Comparison of ENCODE assay signal across 8 cellular contexts in genomic region chr1:35080171-35080854, GRCh38. TPM values are rescaled to one million over a fixed set of nuclear protein-coding genes. Genes with fewer than 3 reads are reported as not detected.
DNase-seq lines count a peak whose midpoint lies in the region; ATAC-seq and TF ChIP-seq lines count a peak whose summit lies in the region.

No MANE protein-coding gene starts in this region.

- no peak for TF ChIP-seq CTCF in CD8-positive, alpha-beta T cell (IDR thresholded peaks at IDR 0.05)
- TF ChIP-seq CTCF in OCI-LY3 (IDR thresholded peaks at IDR 0.05; ENCODE audit: low read depth, low read length): no peak
- no peak for TF ChIP-seq CTCF in endodermal cell (conservative IDR thresholded peaks at IDR 0.05)
- no peak for TF ChIP-seq CTCF in osteoblast (IDR thresholded peaks at IDR 0.05; ENCODE audit: extremely low read depth, low read depth, low read length)

- H3K36me3 ChIP-seq in CD8-positive, alpha-beta T cell (ENCODE audit: insufficient read depth, low read length): no peaks in the 10 kb centered on the region
- H3K36me3 ChIP-seq in OCI-LY3 (replicated peaks; ENCODE audit: low read depth, low read length) (no peaks in the 10 kb centered on the region), endodermal cell (ENCODE audit: control insufficient read depth, insufficient read depth, low read length) (peaks cover 30% of the 10 kb centered on the region), osteoblast (ENCODE audit: insufficient read depth, low read length) (peaks cover 3% of the 10 kb centered on the region)

- WGBS in endodermal cell (ENCODE audit: insufficient coverage in 1 of 2, insufficient read length in 1 of 2), 2 experiments: 90 to 93% methylated on average over 12 to 13 of the region's 13 CpGs

- peak overlapping the region; percentile 75 for H3K9ac ChIP-seq in OCI-LY3 (ENCODE audit: low read length)
- peak overlapping the region; percentile 70 for H3K9ac ChIP-seq in endodermal cell (ENCODE audit: extremely low read depth, low read length, poor library complexity, severe bottlenecking)

- peak overlapping the region; percentile 70 for H3K4me2 ChIP-seq in OCI-LY3 (ENCODE audit: low read length)
- H3K4me2 ChIP-seq in osteoblast (ENCODE audit: insufficient read depth, low read length): peak overlapping the region; percentile 100

- ATAC-seq in CD8-positive, alpha-beta T cell: no peak
- ATAC-seq in GM19467 (IDR thresholded peaks at IDR 0.05; ENCODE audit: unreplicated experiment): no peak

- H3K27me3 Mint-ChIP-seq in CD8-positive, alpha-beta T cell (ENCODE audit: low read depth): peaks cover 4% of the 10 kb centered on the region
- no peaks in the 10 kb centered on the region for H3K27me3 Mint-ChIP-seq in endodermal cell (ENCODE audit: insufficient read depth)

- DNase-seq in CD8-positive, alpha-beta T cell: no peak
- DNase-seq in endodermal cell: no peak
- DNase-seq in osteoblast (ENCODE audit: insufficient read length, low spot score, missing footprints): peak; percentile 52
- DNase-seq in NK-92 (lab: John Stamatoyannopoulos, UW; ENCODE audit: unreplicated experiment): no peak
- no peak for DNase-seq in hypothalamus (lab: John Stamatoyannopoulos, UW)
- DNase-seq in DMS153 treated with DMSO at 0.1 percent for 48 hours (lab: John Stamatoyannopoulos, UW; ENCODE audit: unreplicated experiment): no peak

- H4K20me1 ChIP-seq in OCI-LY3 (ENCODE audit: insufficient read depth, low read length): no peaks in the 10 kb centered on the region
- H4K20me1 ChIP-seq in osteoblast (ENCODE audit: insufficient read depth, low read length): no peaks in the 10 kb centered on the region

- H3K9me3 Mint-ChIP-seq in CD8-positive, alpha-beta T cell: no peaks in the 10 kb centered on the region
- no peaks in the 10 kb centered on the region for H3K9me3 Mint-ChIP-seq in endodermal cell

- H3K4me3 Mint-ChIP-seq in CD8-positive, alpha-beta T cell: peak overlapping the region; percentile 98
- H3K4me3 Mint-ChIP-seq in endodermal cell: peak overlapping the region; percentile 99

- no peaks in the 10 kb centered on the region for H3K9me3 ChIP-seq in CD8-positive, alpha-beta T cell (ENCODE audit: low read length)
- H3K9me3 ChIP-seq in OCI-LY3 (ENCODE audit: insufficient read depth, low read length) (no peaks in the 10 kb centered on the region), endodermal cell (ENCODE audit: control insufficient read depth, low read length) (no peaks in the 10 kb centered on the region), osteoblast (ENCODE audit: low read depth, low read length) (no peaks in the 10 kb centered on the region)

- POLR2A ChIA-PET in CD8-positive, alpha-beta T cell (lab: Charles Lee): interaction anchor here (0.6 kb wide), 1 partner anchor 1122 kb away, joined by 5 read pairs; no protein-coding TSS in a partner anchor

- no peaks in the 10 kb centered on the region for H3K27me3 ChIP-seq in CD8-positive, alpha-beta T cell (ENCODE audit: insufficient read depth, low read length)
- H3K27me3 ChIP-seq in OCI-LY3 (ENCODE audit: low read depth, low read length): no peaks in the 10 kb centered on the region
- no peaks in the 10 kb centered on the region for H3K27me3 ChIP-seq in endodermal cell (ENCODE audit: control insufficient read depth, insufficient read depth, low read length, poor library complexity, severe bottlenecking)
- no peaks in the 10 kb centered on the region for H3K27me3 ChIP-seq in osteoblast (ENCODE audit: insufficient read depth, low read length)

- H3K27ac ChIP-seq in CD8-positive, alpha-beta T cell (ENCODE audit: low read depth, low read length): no peak overlapping the region
- H3K27ac ChIP-seq in OCI-LY3 (ENCODE audit: low read length): peak overlapping the region; percentile 95
- no peak overlapping the region for H3K27ac ChIP-seq in endodermal cell (ENCODE audit: low read depth, low read length)
- peak overlapping the region; percentile 94 for H3K27ac ChIP-seq in osteoblast (ENCODE audit: low read depth, low read length)

- H3K4me3 ChIP-seq in CD8-positive, alpha-beta T cell (ENCODE audit: low read depth, low read length): no peak overlapping the region
- H3K4me3 ChIP-seq in OCI-LY3 (ENCODE audit: low read length) (peak overlapping the region; percentile 78), endodermal cell (ENCODE audit: low read length) (peak overlapping the region; percentile 86), osteoblast (ENCODE audit: insufficient read depth, low read length) (peak overlapping the region; percentile 92)

- H3K79me2 ChIP-seq in OCI-LY3 (ENCODE audit: low read length): no peaks in the 10 kb centered on the region
- H3K79me2 ChIP-seq in osteoblast (ENCODE audit: insufficient read depth, low read length): peaks cover 54% of the 10 kb centered on the region

- CTCF ChIA-PET in CD8-positive, alpha-beta T cell (lab: Charles Lee): no interaction called here

- H3K36me3 Mint-ChIP-seq in CD8-positive, alpha-beta T cell: peaks cover 23% of the 10 kb centered on the region
- H3K36me3 Mint-ChIP-seq in endodermal cell (ENCODE audit: low read depth): peaks cover 21% of the 10 kb centered on the region

- H3K4me1 Mint-ChIP-seq in CD8-positive, alpha-beta T cell (ENCODE audit: low read depth): peaks cover 43% of the 10 kb centered on the region
- peaks cover 13% of the 10 kb centered on the region for H3K4me1 Mint-ChIP-seq in endodermal cell

- H2AFZ ChIP-seq in OCI-LY3 (ENCODE audit: low read depth, low read length): no peak overlapping the region
- no peak overlapping the region for H2AFZ ChIP-seq in osteoblast (ENCODE audit: low read length)

- intact Hi-C loops in CD8-positive, alpha-beta T cell (cut with DNase I, micrococcal nuclease): loop anchor here in 1 of 2 experiments (5.0 kb wide), 1 partner anchor 112 kb away; the partner anchor contains the start of gene SFPQ

- H3K27ac Mint-ChIP-seq in CD8-positive, alpha-beta T cell: peak overlapping the region; percentile 99
- H3K27ac Mint-ChIP-seq in endodermal cell: peak overlapping the region; percentile 96

- peaks cover 16% of the 10 kb centered on the region for H3K4me1 ChIP-seq in CD8-positive, alpha-beta T cell (ENCODE audit: insufficient read depth, low read length)
- peaks cover 9% of the 10 kb centered on the region; the same call in 1 of the 2 replicates for H3K4me1 ChIP-seq in OCI-LY3 (ENCODE audit: low read length)
- no peaks in the 10 kb centered on the region for H3K4me1 ChIP-seq in endodermal cell (ENCODE audit: control insufficient read depth, insufficient read depth, low read length)
- H3K4me1 ChIP-seq in osteoblast (ENCODE audit: insufficient read depth, low read length): peaks cover 22% of the 10 kb centered on the region

RNA-seq across cellular contexts. Expression of gene ZMYM1, which starts 1.1 kb away (rescaled TPM):
- 1 to 10 TPM; 3.7 to 6.0 TPM for total RNA-seq in CD8-positive, alpha-beta T cell
- total RNA-seq in endodermal cell (10 to 100 TPM; 43.1 to 58.5 TPM), osteoblast (13.4 and 17.7 TPM in 2 replicates)
- 18.9 TPM for polyA plus RNA-seq in endodermal cell (2013, experiment 1 of 2)
- 18.6 TPM for polyA plus RNA-seq in endodermal cell (2013, experiment 2 of 2)

RNA-seq across cellular contexts. Expression of gene ZMYM6, which starts 48.6 kb away (rescaled TPM):
- 10 to 100 TPM; 24.8 to 27.9 TPM for total RNA-seq in CD8-positive, alpha-beta T cell
- total RNA-seq in endodermal cell: 10 to 100 TPM; 13.5 to 14.5 TPM
- polyA plus RNA-seq in endodermal cell (2013, experiment 1 of 2): 9.4 TPM
- 11.7 TPM for polyA plus RNA-seq in endodermal cell (2013, experiment 2 of 2)
- total RNA-seq in osteoblast: 27.9 and 29.8 TPM in 2 replicates

Comparison
In these comparisons a context has a peak if more than half of its experiments do, and no peak if none do; other contexts are left out.
1. H3K27ac ChIP-seq: peak in OCI-LY3 (single experiment) and osteoblast (single experiment); none in CD8-positive, alpha-beta T cell (single experiment) and endodermal cell (single experiment).